In genomic region chr7:117061751-117062150, GRCh38 we compare ENCODE assay signal across 22 cellular contexts.
A peak's percentile ranks its signal among the peaks of the same experiment; 100 is the strongest.
DNase-seq lines count a peak whose midpoint lies in the region; ATAC-seq and TF ChIP-seq lines count a peak whose summit lies in the region.
"Had no signal": no experiment of that assay in that cellular context is flagged by ENCODE, and none has a peak within 500 bp of the region (broad histone marks: within the 10 kb centered on the region; RNA-seq: fewer than 3 reads in every experiment).

No MANE protein-coding gene starts in this region.

- peaks cover 3% of the 10 kb centered on the region for H3K36me3 Mint-ChIP-seq in osteocyte (ENCODE audit: unreplicated experiment)

- H3K27ac Mint-ChIP-seq in osteocyte (ENCODE audit: unreplicated experiment), result peak overlapping the region; percentile 72
- H3K27ac Mint-ChIP-seq: T-helper 1 cell treated with Interleukin-12 subunit alpha and Interleukin-12 subunit beta and Interleukin-4 antibody, amounts not matched to agents 30 μg/mL and 1 μg/mL, for 36 hours had no signal

- no peaks in the 10 kb centered on the region for H3K27me3 Mint-ChIP-seq in osteocyte (ENCODE audit: unreplicated experiment)
- H3K27me3 Mint-ChIP-seq: IgD-negative memory B cell had no signal

- H3K4me3 ChIP-seq in fibroblast of lung (replicated peaks in 1 of 4; ENCODE audit: control extremely low read depth in 1 of 4, insufficient read depth in 1 of 4, low read depth in 3 of 4, low read length in 4 of 4), result no peak overlapping the region
- H3K4me3 ChIP-seq: adrenal gland, MG63, stomach, transverse colon had no signal

- no peaks in the 10 kb centered on the region for H3K9me3 ChIP-seq in fibroblast of lung (ENCODE audit: control insufficient read depth, insufficient read depth, low read depth, low read length)
- H3K9me3 ChIP-seq: adrenal gland, MG63, stomach, transverse colon had no signal

- TF ChIP-seq CTCF in fibroblast of lung (conservative IDR thresholded peaks at IDR 0.05 in 1 of 2, IDR thresholded peaks at IDR 0.05 in 1 of 2; ENCODE audit: low read depth in 1 of 2, low read length in 2 of 2) (no peak), osteocyte (IDR thresholded peaks at IDR 0.05) (no peak)

- H3K36me3 ChIP-seq in fibroblast of lung (ENCODE audit: control insufficient read depth, insufficient read depth, low read length), result no peaks in the 10 kb centered on the region
- H3K36me3 ChIP-seq: adrenal gland, MG63, stomach, transverse colon had no signal

- no peak overlapping the region for H2AFZ ChIP-seq in fibroblast of lung (ENCODE audit: low read length)

- H4K20me1 ChIP-seq in fibroblast of lung (ENCODE audit: control insufficient read depth, extremely low read depth, insufficient read depth, low read length), result no peaks in the 10 kb centered on the region

- no peaks in the 10 kb centered on the region for H3K79me2 ChIP-seq in fibroblast of lung (ENCODE audit: control insufficient read depth, insufficient read depth, low read length)

- peaks cover 4% of the 10 kb centered on the region for H3K4me1 ChIP-seq in fibroblast of lung (ENCODE audit: control insufficient read depth, extremely low read depth, insufficient read depth, low read length)
- H3K4me1 ChIP-seq: transverse colon had no signal

- peak overlapping the region; percentile 56 for H3K4me2 ChIP-seq in fibroblast of lung (ENCODE audit: extremely low read depth, insufficient read depth, low read length)

- H3K9ac ChIP-seq in fibroblast of lung (ENCODE audit: insufficient read depth, low read length), result no peak overlapping the region

- H3K27ac ChIP-seq in fibroblast of lung (ENCODE audit: insufficient read depth, low read length), result peak overlapping the region; percentile 66
- H3K27ac ChIP-seq: adrenal gland, stomach, transverse colon, VCaP had no signal

- peak; percentile 30 for DNase-seq in GM04503 (ENCODE audit: low read depth)
- peak; percentile 40 for DNase-seq in RPMI7951 (ENCODE audit: low read depth)
- DNase-seq in fibroblast of lung (ENCODE audit: low read depth in 2 of 2), result peak; percentile 19 to 62
- no peak for DNase-seq in osteocyte (ENCODE audit: extremely low spot score, unreplicated experiment)
- DNase-seq in HT-29 (ENCODE audit: low spot score), result no peak
- DNase-seq in islet precursor cell, result no peak
- DNase-seq: activated CD4-positive, alpha-beta T cell treated with anti-CD3 and anti-CD28 coated beads, Interleukin-2, amount 50 U/mL, for 1 hour; activated CD8-positive, alpha-beta memory T cell treated with anti-CD3 and anti-CD28 coated beads, Interleukin-2, amount 50 U/mL, for 4 hours; adrenal gland; central memory CD4-positive, alpha-beta T cell; COR-L47; effector CD4-positive, alpha-beta T cell; MG63; NCI-H1436 treated with DMSO at 0.1 percent for 48 hours; SIG-M5; stimulated activated CD4-positive, alpha-beta T cell treated with anti-CD3 and anti-CD28 coated beads, Interleukin-4, amount 100 ng/mL, for 24 hours; stomach; transverse colon had no signal

- no peaks in the 10 kb centered on the region for H3K27me3 ChIP-seq in fibroblast of lung (ENCODE audit: control insufficient read depth, insufficient read depth, low read length)
- H3K27me3 ChIP-seq: adrenal gland, MG63, stomach, transverse colon had no signal

- no peak for ATAC-seq in GM21529 (IDR thresholded peaks at IDR 0.05; ENCODE audit: unreplicated experiment)

- H3K4me1 Mint-ChIP-seq in osteocyte (ENCODE audit: unreplicated experiment), result peaks cover 33% of the 10 kb centered on the region
- H3K4me1 Mint-ChIP-seq: IgD-negative memory B cell had no signal

- H3K4me3 Mint-ChIP-seq in osteocyte (ENCODE audit: unreplicated experiment), result no peak overlapping the region
- H3K4me3 Mint-ChIP-seq: IgD-negative memory B cell; T-helper 1 cell treated with Interleukin-12 subunit alpha and Interleukin-12 subunit beta and Interleukin-4 antibody, amounts not matched to agents 30 μg/mL and 1 μg/mL, for 36 hours had no signal

- H3K9me3 Mint-ChIP-seq in osteocyte (ENCODE audit: unreplicated experiment), result peaks cover 3% of the 10 kb centered on the region
- H3K9me3 Mint-ChIP-seq: IgD-negative memory B cell; T-helper 1 cell treated with Interleukin-12 subunit alpha and Interleukin-12 subunit beta and Interleukin-4 antibody, amounts not matched to agents 30 μg/mL and 1 μg/mL, for 36 hours had no signal

Comparison
In these comparisons a context has a peak if more than half of its experiments do, and no peak if none do; other contexts are left out.
1. DNase-seq: peak in GM04503 (single experiment), RPMI7951 (single experiment) and fibroblast of lung (2 of 2); none in osteocyte (single experiment), HT-29 (single experiment) and islet precursor cell (single experiment).